In the genomic region with DNA sequence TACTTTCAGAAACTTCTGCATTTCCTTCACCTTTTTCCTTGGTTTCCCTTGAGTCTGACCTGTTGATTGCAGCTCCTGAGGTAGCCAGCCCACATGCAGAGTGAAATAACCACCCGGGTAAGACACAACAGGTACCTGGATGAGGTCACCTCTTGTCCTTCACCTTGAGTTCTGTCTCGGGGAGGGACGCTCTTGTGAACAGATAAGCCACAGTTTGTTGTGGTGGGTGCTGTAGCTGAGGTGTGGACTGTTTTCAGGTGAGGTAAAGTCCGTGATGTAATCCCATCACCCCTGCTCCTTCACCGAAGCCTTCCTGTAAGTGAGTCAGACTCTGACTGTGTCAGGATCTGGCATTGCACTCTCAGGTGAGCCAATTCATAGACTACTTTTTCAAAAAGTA, we compare ENCODE assay signal across 15 cellular contexts.
DNase-seq lines count a peak whose midpoint lies in the region; ATAC-seq and TF ChIP-seq lines count a peak whose summit lies in the region.
"Had no signal": no experiment of that assay in that cellular context is flagged by ENCODE, and none has a peak within 500 bp of the region (broad histone marks: within the 10 kb centered on the region; RNA-seq: fewer than 3 reads in every experiment).

No MANE protein-coding gene starts in this region.

- intact Hi-C loops in body of pancreas (cut with DNase I) = no loop called here

- H3K4me1 ChIP-seq in body of pancreas = peaks cover 9% of the 10 kb centered on the region
- peaks cover 3% of the 10 kb centered on the region for H3K4me1 ChIP-seq in foreskin keratinocyte
- H3K4me1 ChIP-seq in neuronal stem cell (ENCODE audit: control insufficient read depth in 2 of 2, insufficient read depth in 1 of 2, low read depth in 1 of 2, low read length in 2 of 2) = no peaks in the 10 kb centered on the region

- no peak overlapping the region for H4K91ac ChIP-seq in neuronal stem cell (ENCODE audit: low read depth, low read length, poor library complexity)

- no peak for TF ChIP-seq POLR2A in body of pancreas (IDR thresholded peaks at IDR 0.05)

- ATAC-seq in body of pancreas (peak; percentile 55), foreskin keratinocyte (peak; percentile 91)
- ATAC-seq: Panc1 had no signal

- no peak overlapping the region for H2BK5ac ChIP-seq in neuronal stem cell (ENCODE audit: low read length)

- no peaks in the 10 kb centered on the region for H3K27me3 ChIP-seq in body of pancreas
- no peaks in the 10 kb centered on the region for H3K27me3 ChIP-seq in foreskin keratinocyte
- no peaks in the 10 kb centered on the region for H3K27me3 ChIP-seq in neuronal stem cell (ENCODE audit: control insufficient read depth in 3 of 3, insufficient read depth in 3 of 3, low read depth in 1 of 3, low read length in 3 of 3)

- H4K8ac ChIP-seq in neuronal stem cell (ENCODE audit: low read depth, low read length) = no peak overlapping the region

- H3K4me2 ChIP-seq in neuronal stem cell (ENCODE audit: insufficient read depth, low read length, poor library complexity, severe bottlenecking) = no peak overlapping the region

- no peak overlapping the region for H3K27ac ChIP-seq in body of pancreas
- no peak overlapping the region for H3K27ac ChIP-seq in foreskin keratinocyte
- H3K27ac ChIP-seq in neuronal stem cell (replicated peaks; ENCODE audit: low read length) = no peak overlapping the region
- H3K27ac ChIP-seq: C4-2B, SK-N-MC had no signal

- no peaks in the 10 kb centered on the region for H3K79me1 ChIP-seq in neuronal stem cell (ENCODE audit: low read depth, low read length)

- no peak overlapping the region for H3K23ac ChIP-seq in neuronal stem cell (ENCODE audit: low read depth, low read length, poor library complexity)

- H2BK120ac ChIP-seq in neuronal stem cell (ENCODE audit: low read depth, low read length) = no peak overlapping the region

- peak overlapping the region; percentile 64 for H3K9ac ChIP-seq in neuronal stem cell (ENCODE audit: low read depth, low read length, poor library complexity)

- no peak overlapping the region for H3K4me3 ChIP-seq in body of pancreas
- H3K4me3 ChIP-seq in neuronal stem cell (ENCODE audit: low read length in 2 of 2) = no peak overlapping the region
- H3K4me3 ChIP-seq: SK-N-MC had no signal

- H2BK15ac ChIP-seq in neuronal stem cell (ENCODE audit: low read length) = no peak overlapping the region

- peak in 1 of 7 experiments; percentile 11 for TF ChIP-seq CTCF in body of pancreas (IDR thresholded peaks at IDR 0.05)
- no peak for TF ChIP-seq CTCF in foreskin keratinocyte (conservative IDR thresholded peaks at IDR 0.05)

- no peak overlapping the region for H2BK12ac ChIP-seq in neuronal stem cell (ENCODE audit: low read length)

- H3K14ac ChIP-seq in neuronal stem cell (ENCODE audit: low read length) = no peak overlapping the region

- DNase-seq in HPDE6-E6E7 (ENCODE audit: extremely low spot score) (peak; percentile 67), body of pancreas (peak in 1 of 4 donors; percentile 44), foreskin keratinocyte (peak in 1 of 2 donors; percentile 60), neuronal stem cell (ENCODE audit: low spot score) (no peak), AG08395 (ENCODE audit: low spot score) (no peak), retina (no peak), dedifferentiated amniotic fluid mesenchymal stem cell (ENCODE audit: extremely low spot score) (no peak)
- DNase-seq: H9, NCI-H187 treated with DMSO at 0.1 percent for 48 hours, NCI-H2171, NCI-H748 treated with DMSO at 0.1 percent for 48 hours, Right ventricle myocardium superior had no signal

- H3K9me3 ChIP-seq in body of pancreas (no peaks in the 10 kb centered on the region), neuronal stem cell (replicated peaks in 1 of 2; ENCODE audit: control insufficient read depth in 2 of 2, insufficient read depth in 1 of 2, low read depth in 1 of 2, low read length in 2 of 2) (peaks cover 0 to 6% of the 10 kb centered on the region in 2 donors)

- H3K4ac ChIP-seq in neuronal stem cell (ENCODE audit: low read length) = no peak overlapping the region

- H3K18ac ChIP-seq in neuronal stem cell (ENCODE audit: low read length) = no peak overlapping the region

- no peak overlapping the region for H2AK5ac ChIP-seq in neuronal stem cell (ENCODE audit: low read depth, low read length)

- no peak overlapping the region for H2AFZ ChIP-seq in neuronal stem cell (ENCODE audit: low read length)

- H3K36me3 ChIP-seq in body of pancreas (replicated peaks in 1 of 2; ENCODE audit: insufficient read depth in 1 of 2, low read depth in 2 of 2) (no peaks in the 10 kb centered on the region), neuronal stem cell (replicated peaks in 1 of 2; ENCODE audit: control insufficient read depth in 2 of 2, insufficient read depth in 2 of 2, low read length in 2 of 2) (peaks cover 0 to 34% of the 10 kb centered on the region in 2 donors)

- 60 to 64% methylated on average over 5 of the region's 5 CpGs for WGBS in body of pancreas, 2 donors
- no CpG with 5 or more reads among the region's 5 CpGs for WGBS in neuronal stem cell (ENCODE audit: extremely low coverage in 2 of 2, insufficient read length in 2 of 2, insufficient replicate concordance in 1 of 2), 2 donors
